Comparison of ENCODE assay signal across 1 cellular context in genomic region chr19:33175886-33176669, GRCh38.
TF ChIP-seq lines count a peak whose summit lies in the region.

No MANE protein-coding gene starts in this region.

TF ChIP-seq in GM23338, 12 proteins besides CTCF, POLR2A, EP300 and RAD21 (continued from another document):
- TF ChIP-seq ZNF462 (CRISPR knock-in tag; IDR thresholded peaks at IDR 0.05): no peak
- TF ChIP-seq ZNF331 (CRISPR knock-in tag; IDR thresholded peaks at IDR 0.05; ENCODE audit: low read depth): no peak
- TF ChIP-seq JUNB (IDR thresholded peaks at IDR 0.05; ENCODE audit: unreplicated experiment): no peak
- TF ChIP-seq ZNF114 (CRISPR knock-in tag; IDR thresholded peaks at IDR 0.05): no peak
